In the genomic region with DNA sequence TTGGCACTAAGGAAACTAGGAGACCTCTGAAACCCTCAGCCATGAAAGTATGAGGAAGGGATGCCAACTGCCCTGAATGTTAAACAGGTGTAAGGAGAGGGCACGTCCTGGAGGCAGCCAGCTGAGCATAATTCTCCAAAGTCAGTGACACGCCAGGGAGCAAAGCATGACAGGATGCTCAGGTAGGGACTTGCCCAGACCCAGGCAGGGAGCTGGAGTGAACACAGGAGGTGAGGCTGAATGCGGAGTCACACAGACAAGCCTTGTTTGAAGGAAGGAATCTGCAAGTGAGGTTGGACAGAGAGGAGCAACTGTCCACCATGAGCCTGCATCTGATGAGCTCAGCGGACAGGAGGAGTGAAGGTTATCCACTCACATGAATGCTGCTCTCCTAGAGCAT, we compare ENCODE assay signal across 1 cellular context.
TF ChIP-seq lines count a peak whose summit lies in the region.

No MANE protein-coding gene starts in this region.

TF ChIP-seq in K562, 482 proteins besides CTCF, POLR2A, EP300 and RAD21:
- TF ChIP-seq, protein P1, sequence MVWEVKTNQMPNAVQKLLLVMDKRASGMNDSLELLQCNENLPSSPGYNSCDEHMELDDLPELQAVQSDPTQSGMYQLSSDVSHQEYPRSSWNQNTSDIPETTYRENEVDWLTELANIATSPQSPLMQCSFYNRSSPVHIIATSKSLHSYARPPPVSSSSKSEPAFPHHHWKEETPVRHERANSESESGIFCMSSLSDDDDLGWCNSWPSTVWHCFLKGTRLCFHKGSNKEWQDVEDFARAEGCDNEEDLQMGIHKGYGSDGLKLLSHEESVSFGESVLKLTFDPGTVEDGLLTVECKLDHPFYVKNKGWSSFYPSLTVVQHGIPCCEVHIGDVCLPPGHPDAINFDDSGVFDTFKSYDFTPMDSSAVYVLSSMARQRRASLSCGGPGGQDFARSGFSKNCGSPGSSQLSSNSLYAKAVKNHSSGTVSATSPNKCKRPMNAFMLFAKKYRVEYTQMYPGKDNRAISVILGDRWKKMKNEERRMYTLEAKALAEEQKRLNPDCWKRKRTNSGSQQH (CRISPR knock-in tag; IDR thresholded peaks at IDR 0.05) = no peak
- TF ChIP-seq, protein P2, sequence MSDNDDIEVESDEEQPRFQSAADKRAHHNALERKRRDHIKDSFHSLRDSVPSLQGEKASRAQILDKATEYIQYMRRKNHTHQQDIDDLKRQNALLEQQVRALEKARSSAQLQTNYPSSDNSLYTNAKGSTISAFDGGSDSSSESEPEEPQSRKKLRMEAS (CRISPR knock-in tag; IDR thresholded peaks at IDR 0.05) = 0 out of 2 replicates have a peak, but pooled peaks have one; percentile 6
